Comparison of ENCODE assay signal across 1 cellular context in genomic region chr5:3709058-3709723, GRCh38.
TF ChIP-seq lines count a peak whose summit lies in the region.

No MANE protein-coding gene starts in this region.

TF ChIP-seq in H1, 55 proteins besides CTCF, POLR2A, EP300 and RAD21:
- TF ChIP-seq TAF1 (IDR thresholded peaks at IDR 0.05; ENCODE audit: low read depth, low read length) (no peak), SRF (IDR thresholded peaks at IDR 0.05; ENCODE audit: low read depth, low read length) (no peak), BCL11A (IDR thresholded peaks at IDR 0.05; ENCODE audit: low read depth in 2 of 2, low read length in 2 of 2) (no peak), BACH1 (IDR thresholded peaks at IDR 0.05; ENCODE audit: low read length) (no peak), TCF12 (IDR thresholded peaks at IDR 0.05; ENCODE audit: low read depth, low read length) (no peak), CREB1 (IDR thresholded peaks at IDR 0.05) (no peak), CBX8 (IDR thresholded peaks at IDR 0.05; ENCODE audit: borderline replicate concordance, low read depth, low read length) (no peak), KDM4A (IDR thresholded peaks at IDR 0.05; ENCODE audit: low read depth, low read length, severe bottlenecking) (no peak), SP2 (IDR thresholded peaks at IDR 0.05; ENCODE audit: low read length) (no peak), HDAC2 (IDR thresholded peaks at IDR 0.05; ENCODE audit: borderline replicate concordance in 1 of 2, low read depth in 2 of 2, low read length in 2 of 2) (no peak), CEBPB (IDR thresholded peaks at IDR 0.05; ENCODE audit: low read depth, low read length) (no peak), ASH2L (IDR thresholded peaks at IDR 0.05; ENCODE audit: low read length) (no peak), JUN (IDR thresholded peaks at IDR 0.05; ENCODE audit: low read depth, low read length) (no peak), BRCA1 (IDR thresholded peaks at IDR 0.05; ENCODE audit: low read depth, low read length) (no peak), SIN3A (conservative IDR thresholded peaks at IDR 0.05 in 1 of 2, IDR thresholded peaks at IDR 0.05 in 1 of 2; ENCODE audit: low read depth in 1 of 2, low read length in 2 of 2) (no peak), RFX5 (IDR thresholded peaks at IDR 0.05; ENCODE audit: borderline replicate concordance, low read depth, low read length) (no peak)
- TF ChIP-seq, protein P1, sequence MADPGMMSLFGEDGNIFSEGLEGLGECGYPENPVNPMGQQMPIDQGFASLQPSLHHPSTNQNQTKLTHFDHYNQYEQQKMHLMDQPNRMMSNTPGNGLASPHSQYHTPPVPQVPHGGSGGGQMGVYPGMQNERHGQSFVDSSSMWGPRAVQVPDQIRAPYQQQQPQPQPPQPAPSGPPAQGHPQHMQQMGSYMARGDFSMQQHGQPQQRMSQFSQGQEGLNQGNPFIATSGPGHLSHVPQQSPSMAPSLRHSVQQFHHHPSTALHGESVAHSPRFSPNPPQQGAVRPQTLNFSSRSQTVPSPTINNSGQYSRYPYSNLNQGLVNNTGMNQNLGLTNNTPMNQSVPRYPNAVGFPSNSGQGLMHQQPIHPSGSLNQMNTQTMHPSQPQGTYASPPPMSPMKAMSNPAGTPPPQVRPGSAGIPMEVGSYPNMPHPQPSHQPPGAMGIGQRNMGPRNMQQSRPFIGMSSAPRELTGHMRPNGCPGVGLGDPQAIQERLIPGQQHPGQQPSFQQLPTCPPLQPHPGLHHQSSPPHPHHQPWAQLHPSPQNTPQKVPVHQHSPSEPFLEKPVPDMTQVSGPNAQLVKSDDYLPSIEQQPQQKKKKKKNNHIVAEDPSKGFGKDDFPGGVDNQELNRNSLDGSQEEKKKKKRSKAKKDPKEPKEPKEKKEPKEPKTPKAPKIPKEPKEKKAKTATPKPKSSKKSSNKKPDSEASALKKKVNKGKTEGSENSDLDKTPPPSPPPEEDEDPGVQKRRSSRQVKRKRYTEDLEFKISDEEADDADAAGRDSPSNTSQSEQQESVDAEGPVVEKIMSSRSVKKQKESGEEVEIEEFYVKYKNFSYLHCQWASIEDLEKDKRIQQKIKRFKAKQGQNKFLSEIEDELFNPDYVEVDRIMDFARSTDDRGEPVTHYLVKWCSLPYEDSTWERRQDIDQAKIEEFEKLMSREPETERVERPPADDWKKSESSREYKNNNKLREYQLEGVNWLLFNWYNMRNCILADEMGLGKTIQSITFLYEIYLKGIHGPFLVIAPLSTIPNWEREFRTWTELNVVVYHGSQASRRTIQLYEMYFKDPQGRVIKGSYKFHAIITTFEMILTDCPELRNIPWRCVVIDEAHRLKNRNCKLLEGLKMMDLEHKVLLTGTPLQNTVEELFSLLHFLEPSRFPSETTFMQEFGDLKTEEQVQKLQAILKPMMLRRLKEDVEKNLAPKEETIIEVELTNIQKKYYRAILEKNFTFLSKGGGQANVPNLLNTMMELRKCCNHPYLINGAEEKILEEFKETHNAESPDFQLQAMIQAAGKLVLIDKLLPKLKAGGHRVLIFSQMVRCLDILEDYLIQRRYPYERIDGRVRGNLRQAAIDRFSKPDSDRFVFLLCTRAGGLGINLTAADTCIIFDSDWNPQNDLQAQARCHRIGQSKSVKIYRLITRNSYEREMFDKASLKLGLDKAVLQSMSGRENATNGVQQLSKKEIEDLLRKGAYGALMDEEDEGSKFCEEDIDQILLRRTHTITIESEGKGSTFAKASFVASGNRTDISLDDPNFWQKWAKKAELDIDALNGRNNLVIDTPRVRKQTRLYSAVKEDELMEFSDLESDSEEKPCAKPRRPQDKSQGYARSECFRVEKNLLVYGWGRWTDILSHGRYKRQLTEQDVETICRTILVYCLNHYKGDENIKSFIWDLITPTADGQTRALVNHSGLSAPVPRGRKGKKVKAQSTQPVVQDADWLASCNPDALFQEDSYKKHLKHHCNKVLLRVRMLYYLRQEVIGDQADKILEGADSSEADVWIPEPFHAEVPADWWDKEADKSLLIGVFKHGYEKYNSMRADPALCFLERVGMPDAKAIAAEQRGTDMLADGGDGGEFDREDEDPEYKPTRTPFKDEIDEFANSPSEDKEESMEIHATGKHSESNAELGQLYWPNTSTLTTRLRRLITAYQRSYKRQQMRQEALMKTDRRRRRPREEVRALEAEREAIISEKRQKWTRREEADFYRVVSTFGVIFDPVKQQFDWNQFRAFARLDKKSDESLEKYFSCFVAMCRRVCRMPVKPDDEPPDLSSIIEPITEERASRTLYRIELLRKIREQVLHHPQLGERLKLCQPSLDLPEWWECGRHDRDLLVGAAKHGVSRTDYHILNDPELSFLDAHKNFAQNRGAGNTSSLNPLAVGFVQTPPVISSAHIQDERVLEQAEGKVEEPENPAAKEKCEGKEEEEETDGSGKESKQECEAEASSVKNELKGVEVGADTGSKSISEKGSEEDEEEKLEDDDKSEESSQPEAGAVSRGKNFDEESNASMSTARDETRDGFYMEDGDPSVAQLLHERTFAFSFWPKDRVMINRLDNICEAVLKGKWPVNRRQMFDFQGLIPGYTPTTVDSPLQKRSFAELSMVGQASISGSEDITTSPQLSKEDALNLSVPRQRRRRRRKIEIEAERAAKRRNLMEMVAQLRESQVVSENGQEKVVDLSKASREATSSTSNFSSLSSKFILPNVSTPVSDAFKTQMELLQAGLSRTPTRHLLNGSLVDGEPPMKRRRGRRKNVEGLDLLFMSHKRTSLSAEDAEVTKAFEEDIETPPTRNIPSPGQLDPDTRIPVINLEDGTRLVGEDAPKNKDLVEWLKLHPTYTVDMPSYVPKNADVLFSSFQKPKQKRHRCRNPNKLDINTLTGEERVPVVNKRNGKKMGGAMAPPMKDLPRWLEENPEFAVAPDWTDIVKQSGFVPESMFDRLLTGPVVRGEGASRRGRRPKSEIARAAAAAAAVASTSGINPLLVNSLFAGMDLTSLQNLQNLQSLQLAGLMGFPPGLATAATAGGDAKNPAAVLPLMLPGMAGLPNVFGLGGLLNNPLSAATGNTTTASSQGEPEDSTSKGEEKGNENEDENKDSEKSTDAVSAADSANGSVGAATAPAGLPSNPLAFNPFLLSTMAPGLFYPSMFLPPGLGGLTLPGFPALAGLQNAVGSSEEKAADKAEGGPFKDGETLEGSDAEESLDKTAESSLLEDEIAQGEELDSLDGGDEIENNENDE (IDR thresholded peaks at IDR 0.05; ENCODE audit: insufficient replicate concordance, low read length) = no peak
- TF ChIP-seq, protein P2, sequence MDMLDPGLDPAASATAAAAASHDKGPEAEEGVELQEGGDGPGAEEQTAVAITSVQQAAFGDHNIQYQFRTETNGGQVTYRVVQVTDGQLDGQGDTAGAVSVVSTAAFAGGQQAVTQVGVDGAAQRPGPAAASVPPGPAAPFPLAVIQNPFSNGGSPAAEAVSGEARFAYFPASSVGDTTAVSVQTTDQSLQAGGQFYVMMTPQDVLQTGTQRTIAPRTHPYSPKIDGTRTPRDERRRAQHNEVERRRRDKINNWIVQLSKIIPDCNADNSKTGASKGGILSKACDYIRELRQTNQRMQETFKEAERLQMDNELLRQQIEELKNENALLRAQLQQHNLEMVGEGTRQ (IDR thresholded peaks at IDR 0.05; ENCODE audit: low read length) = no peak
